In genomic region chr19:8832132-8833021, GRCh38 we compare ENCODE assay signal across 8 cellular contexts.
DNase-seq lines count a peak whose midpoint lies in the region; ATAC-seq and TF ChIP-seq lines count a peak whose summit lies in the region.

MBD3L1 (plus strand) TSS chr19:8832377; CDS start chr19:8842679, 10,302 bp downstream.
ZNF558 (minus strand) TSS chr19:8832304; CDS start chr19:8822659, 9,645 bp downstream.

- peaks cover 42% of the 10 kb centered on the region for H3K36me3 Mint-ChIP-seq in nephron (ENCODE audit: low read depth)
- peaks cover 21% of the 10 kb centered on the region for H3K36me3 Mint-ChIP-seq in stimulated activated naive CD8-positive, alpha-beta T cell treated with anti-CD3 and anti-CD28 coated beads, Interleukin-15, Interleukin-2, amounts not matched to agents 100 ng/mL and 50 ng/mL, for 24 hours (ENCODE audit: low read depth)

- H3K27ac ChIP-seq in KOPT-K1 (ENCODE audit: low read depth, low read length, poor library complexity, severe bottlenecking) = peak within 1 kb of the TSS; percentile 86

- peak within 1 kb of the TSS; percentile 81 for H3K4me3 ChIP-seq in fibroblast of pulmonary artery (replicated peaks; ENCODE audit: low read depth, low read length)

- peaks cover 3% of the 10 kb centered on the region for H3K27me3 Mint-ChIP-seq in nephron (ENCODE audit: low read depth)
- H3K27me3 Mint-ChIP-seq in stimulated activated naive CD8-positive, alpha-beta T cell treated with anti-CD3 and anti-CD28 coated beads, Interleukin-15, Interleukin-2, amounts not matched to agents 100 ng/mL and 50 ng/mL, for 24 hours = no peaks in the 10 kb centered on the region

- H3K36me3 ChIP-seq in KOPT-K1 (ENCODE audit: insufficient read depth, low read length) = peaks cover 10% of the 10 kb centered on the region; the same call in 1 of the 2 replicates

- peak; percentile 80 for ATAC-seq in GM21723 (IDR thresholded peaks at IDR 0.05; ENCODE audit: unreplicated experiment)

- peak within 1 kb of the TSS; percentile 92 to 98 (median 98) for H3K27ac Mint-ChIP-seq in nephron
- H3K27ac Mint-ChIP-seq in stimulated activated naive CD8-positive, alpha-beta T cell treated with anti-CD3 and anti-CD28 coated beads, Interleukin-15, Interleukin-2, amounts not matched to agents 100 ng/mL and 50 ng/mL, for 24 hours = peak within 1 kb of the TSS; percentile 88

- TF ChIP-seq CTCF in fibroblast of pulmonary artery (IDR thresholded peaks at IDR 0.05; ENCODE audit: low read length, missing control alignments) = no peak
- TF ChIP-seq CTCF in nephron (IDR thresholded peaks at IDR 0.05; ENCODE audit: unreplicated experiment in 3 of 3) = peak; percentile 15 to 25 (median 21)

- H3K4me1 Mint-ChIP-seq in nephron = peaks cover 7% of the 10 kb centered on the region
- H3K4me1 Mint-ChIP-seq in stimulated activated naive CD8-positive, alpha-beta T cell treated with anti-CD3 and anti-CD28 coated beads, Interleukin-15, Interleukin-2, amounts not matched to agents 100 ng/mL and 50 ng/mL, for 24 hours (ENCODE audit: low read depth) = peaks cover 23% of the 10 kb centered on the region

- peak within 1 kb of the TSS; percentile 85 to 93 (median 88) for H3K4me3 Mint-ChIP-seq in nephron
- peak within 1 kb of the TSS; percentile 87 for H3K4me3 Mint-ChIP-seq in stimulated activated naive CD8-positive, alpha-beta T cell treated with anti-CD3 and anti-CD28 coated beads, Interleukin-15, Interleukin-2, amounts not matched to agents 100 ng/mL and 50 ng/mL, for 24 hours

- H3K9me3 Mint-ChIP-seq in nephron = peaks cover 15% of the 10 kb centered on the region
- H3K9me3 Mint-ChIP-seq in stimulated activated naive CD8-positive, alpha-beta T cell treated with anti-CD3 and anti-CD28 coated beads, Interleukin-15, Interleukin-2, amounts not matched to agents 100 ng/mL and 50 ng/mL, for 24 hours = peaks cover 4% of the 10 kb centered on the region

- peak; percentile 97 for DNase-seq in DMS79 (lab: John Stamatoyannopoulos, UW)
- DNase-seq in RPMI8226 = peak; percentile 97
- DNase-seq in activated effector memory CD4-positive, alpha-beta T cell treated with Interleukin-2 at 50 U/mL for 16 hours = peak; percentile 98
- DNase-seq in fibroblast of pulmonary artery (ENCODE audit: low read depth) = peak; percentile 98

- no peaks in the 10 kb centered on the region for H3K9me3 ChIP-seq in KOPT-K1 (ENCODE audit: insufficient read depth, low read length, poor library complexity, severe bottlenecking)

Comparison
In these comparisons a context has a peak if more than half of its experiments do, and no peak if none do; other contexts are left out.
1. Peak in every context shown above with its lines: DNase-seq, ATAC-seq, H3K4me3 ChIP-seq and H3K27ac ChIP-seq.